In the genomic region with DNA sequence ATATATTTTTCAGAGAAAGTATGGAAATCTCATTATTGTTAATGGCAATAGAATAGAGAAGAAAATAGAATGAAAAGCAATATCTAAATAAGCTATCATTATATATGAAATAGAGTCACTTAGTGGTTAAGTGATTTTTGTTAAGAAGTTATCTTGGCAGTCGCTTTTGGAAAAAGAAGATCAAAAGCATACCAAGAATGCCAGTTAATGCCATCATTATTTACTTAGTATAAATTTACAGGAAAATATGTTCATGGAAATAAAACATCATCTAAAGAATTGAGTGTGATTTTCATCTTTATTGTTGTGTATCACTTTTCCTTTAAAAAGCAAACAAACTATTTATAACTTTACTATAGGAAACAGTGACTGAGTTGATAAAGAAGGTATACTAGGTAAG, we compare ENCODE assay signal across 34 cellular contexts.
"Had no signal": no experiment of that assay in that cellular context is flagged by ENCODE, and none has a peak within 500 bp of the region (broad histone marks: within the 10 kb centered on the region; RNA-seq: fewer than 3 reads in every experiment).

No MANE protein-coding gene starts in this region.

- H3K4me3 ChIP-seq: adrenal gland, body of pancreas, breast epithelium, cardiac muscle cell had no signal

- H3K27me3 ChIP-seq: body of pancreas, brain microvascular endothelial cell, cardiac muscle cell had no signal

- FAIRE-seq: astrocyte, TTC549 had no signal

- H3K4me1 ChIP-seq: adrenal gland, body of pancreas, breast epithelium had no signal

- H3K27ac ChIP-seq: adrenal gland, body of pancreas, brain microvascular endothelial cell, breast epithelium, cardiac muscle cell, VCaP had no signal

- DNase-seq: activated B cell treated with CpG ODN at 0.5 μM for 24 hours; activated CD4-positive, alpha-beta memory T cell treated with anti-CD3 and anti-CD28 coated beads for 36 hours; activated CD4-positive, alpha-beta T cell treated with anti-CD3 and anti-CD28 coated beads for 4 hours; activated CD4-positive, alpha-beta T cell treated with anti-CD3 and anti-CD28 coated beads, Interleukin-2, amount 10 ng/mL, durations not matched to agents 24 days and 14 days; activated CD4-positive, alpha-beta T cell treated with anti-CD3 and anti-CD28 coated beads, Interleukin-2, amount 50 U/mL, for 1 hour; activated CD4-positive, alpha-beta T cell treated with anti-CD3 and anti-CD28 coated beads, Interleukin-2, amount 50 U/mL, for 4 hours; activated CD4-positive, CD25-positive, alpha-beta regulatory T cell treated with anti-CD3 and anti-CD28 coated beads, Interleukin-2, amount 50 U/mL, for 72 hours; activated CD8-positive, alpha-beta memory T cell treated with anti-CD3 and anti-CD28 coated beads, Interleukin-2, amount 50 U/mL, for 4 hours; activated CD8-positive, alpha-beta T cell treated with anti-CD3 and anti-CD28 coated beads for 36 hours; activated effector memory CD4-positive, alpha-beta T cell treated with anti-CD3 and anti-CD28 coated beads, Interleukin-2, amount 50 U/mL, for 16 hours; activated gamma-delta T cell treated with Interleukin-2 at 50 U/mL for 16 hours; activated naive CD4-positive, alpha-beta T cell; activated naive CD4-positive, alpha-beta T cell treated with anti-CD3 and anti-CD28 coated beads for 36 hours; activated naive CD4-positive, alpha-beta T cell treated with anti-CD3 and anti-CD28 coated beads, Interleukin-2, amount 50 U/mL, for 16 hours; activated naive CD8-positive, alpha-beta T cell treated with anti-CD3 and anti-CD28 coated beads for 36 hours; activated T-cell treated with anti-CD3 and anti-CD28 coated beads for 4 hours; activated T-cell treated with anti-CD3 and anti-CD28 coated beads, Interleukin-2, amount 50 U/mL, for 1 hour; activated T-cell treated with anti-CD3 and anti-CD28 coated beads, Interleukin-2, amount 50 U/mL, for 4 hours; activated T-cell treated with anti-CD3 and anti-CD28 coated beads, Interleukin-2, amount 50 U/mL, for 72 hours; adrenal gland; amniotic stem cell; aorta; body of pancreas; brain microvascular endothelial cell; caudate nucleus; cerebellar nuclear complex; T-helper 1 cell; T-helper 2 cell; T-helper 9 cell had no signal

- H3K9me3 ChIP-seq: adrenal gland, body of pancreas had no signal

- H3K36me3 ChIP-seq: adrenal gland, brain microvascular endothelial cell, breast epithelium, cardiac muscle cell had no signal
